Comparison of ENCODE assay signal across 8 cellular contexts in genomic region chr17:37488607-37489196, GRCh38. TPM values are rescaled to one million over a fixed set of nuclear protein-coding genes. Genes with fewer than 3 reads are reported as not detected.
DNase-seq lines count a peak whose midpoint lies in the region; ATAC-seq and TF ChIP-seq lines count a peak whose summit lies in the region.

No MANE protein-coding gene starts in this region.

- BruUV-seq in PC-9 (replicated peaks; lab: Mats Ljungman, UMichigan), result TSS peak; percentile 69

- H3K36me3 ChIP-seq in PC-9 (ENCODE audit: low read depth) (no peaks in the 10 kb centered on the region), neuron (ENCODE audit: insufficient read depth, low read length) (no peaks in the 10 kb centered on the region), stomach smooth muscle (ENCODE audit: control insufficient read depth in 2 of 2, insufficient read depth in 2 of 2, low read length in 2 of 2) (no peaks in the 10 kb centered on the region)

- peak overlapping the region; percentile 92 for H2AFZ ChIP-seq in PC-9
- peak overlapping the region; percentile 98 for H2AFZ ChIP-seq in neuron (ENCODE audit: low read depth, low read length)

- POLR2A ChIA-PET in PC-9 (lab: Charles Lee; ENCODE audit: unreplicated experiment), result interaction anchor here (0.6 to 0.9 kb wide), 3 partner anchors 12 to 38 kb away, joined by 3 to 8 read pairs (median 4); no protein-coding TSS in a partner anchor

- CTCF ChIA-PET in PC-9 (lab: Charles Lee), result interaction anchor here (0.5 kb wide), 1 partner anchor 23 kb away, joined by 4 read pairs; no protein-coding TSS in a partner anchor

- ATAC-seq in HG03280 (IDR thresholded peaks at IDR 0.05; ENCODE audit: unreplicated experiment) (peak; percentile 20), foreskin keratinocyte (peak; percentile 73), HG03108 (IDR thresholded peaks at IDR 0.05; ENCODE audit: unreplicated experiment) (no peak)

- peaks cover 67% of the 10 kb centered on the region for H3F3A ChIP-seq in PC-9 (ENCODE audit: insufficient read depth, low read depth)

- H4K20me1 ChIP-seq in PC-9 (ENCODE audit: insufficient read depth), result peaks cover 8% of the 10 kb centered on the region; the same call in 1 of the 2 replicates

- H3K27me3 ChIP-seq in PC-9 (ENCODE audit: insufficient read depth, low read depth) (no peaks in the 10 kb centered on the region), foreskin keratinocyte (no peaks in the 10 kb centered on the region), neuron (ENCODE audit: insufficient read depth, low read length) (no peaks in the 10 kb centered on the region), stomach smooth muscle (ENCODE audit: control insufficient read depth in 1 of 2, insufficient read depth in 2 of 2, low read length in 2 of 2) (no peaks in the 10 kb centered on the region)

- no peak for TF ChIP-seq CTCF in PC-9 (conservative IDR thresholded peaks at IDR 0.05)
- no peak for TF ChIP-seq CTCF in foreskin keratinocyte (conservative IDR thresholded peaks at IDR 0.05)

- H3K27ac ChIP-seq in PC-9, result peak overlapping the region; percentile 91
- H3K27ac ChIP-seq in foreskin keratinocyte, result peak overlapping the region; percentile 88
- peak overlapping the region; percentile 53 for H3K27ac ChIP-seq in stomach smooth muscle (ENCODE audit: low read length)

- peak; percentile 93 for DNase-seq in DMS53 (lab: John Stamatoyannopoulos, UW)
- DNase-seq in PC-9, result peak; percentile 84 to 98
- peak; percentile 87 for DNase-seq in activated effector memory CD4-positive, alpha-beta T cell treated with anti-CD3 and anti-CD28 coated beads, Interleukin-2, amount 50 U/mL, for 16 hours
- peak; percentile 95 to 96 for DNase-seq in foreskin keratinocyte

- H3K4me2 ChIP-seq in PC-9, result peak overlapping the region; percentile 93

- intact Hi-C loops in PC-9 (cut with micrococcal nuclease; ENCODE audit: unreplicated experiment), result loop anchor here (1.0 kb wide), 3 partner anchors 12 to 82 kb away; partner anchors contain the start of genes ACACA and TADA2A

- no peaks in the 10 kb centered on the region for H3K9me2 ChIP-seq in PC-9 (ENCODE audit: insufficient read depth)

- H3K4me1 ChIP-seq in PC-9 (replicated peaks; ENCODE audit: insufficient read depth) (peaks cover 50% of the 10 kb centered on the region), foreskin keratinocyte (peaks cover 3% of the 10 kb centered on the region), neuron (ENCODE audit: insufficient read depth, low read length) (peaks cover 35% of the 10 kb centered on the region), stomach smooth muscle (ENCODE audit: control insufficient read depth, insufficient read depth, low read length) (peaks cover 21% of the 10 kb centered on the region)

- H3K4me3 ChIP-seq in PC-9 (peak overlapping the region; percentile 85), neuron (ENCODE audit: low read length) (peak overlapping the region; percentile 98), stomach smooth muscle (ENCODE audit: low read length in 2 of 2) (peak overlapping the region; percentile 85 to 96)

- H3K79me2 ChIP-seq in PC-9 (ENCODE audit: low read depth), result peaks cover 34% of the 10 kb centered on the region

- H3K9ac ChIP-seq in stomach smooth muscle (ENCODE audit: low read length in 2 of 2), result peak overlapping the region; percentile 72 to 73

- H3K9me3 ChIP-seq in PC-9 (ENCODE audit: insufficient read depth, low read depth) (0 out of 2 replicates have a peak, but pooled peaks cover 5% of the 10 kb centered on the region), neuron (ENCODE audit: low read length) (no peaks in the 10 kb centered on the region), stomach smooth muscle (ENCODE audit: control insufficient read depth in 2 of 2, low read length in 2 of 2) (no peaks in the 10 kb centered on the region)

RNA-seq across cellular contexts. Expression of gene DUSP14, which starts 1.0 kb away (rescaled TPM):
- total RNA-seq in PC-9 (2021) (17.1 and 23.3 TPM in 2 replicates), foreskin keratinocyte (128 and 131 TPM in 2 replicates)
- polyA plus RNA-seq in foreskin keratinocyte, result 117 and 128 TPM in 2 replicates
